9 cellular contexts compared by ENCODE assay signal in genomic region chr1:171794085-171794484, GRCh38. TPM values are rescaled to one million over a fixed set of nuclear protein-coding genes. Genes with fewer than 3 reads are reported as not detected.
DNase-seq lines count a peak whose midpoint lies in the region; ATAC-seq and TF ChIP-seq lines count a peak whose summit lies in the region.
"Had no signal": no experiment of that assay in that cellular context is flagged by ENCODE, and none has a peak within 500 bp of the region (broad histone marks: within the 10 kb centered on the region; RNA-seq: fewer than 3 reads in every experiment).

No MANE protein-coding gene starts in this region.

- DNase-seq in T-cell (peak in 3 of 34 experiments; percentile 10 to 13 (median 12)), astrocyte of the spinal cord (ENCODE audit: low read depth, low spot score) (peak; percentile 57), BE2C (no peak)
- peak; percentile 41 for DNase-seq in stimulated activated CD4-positive, alpha-beta T cell treated with anti-CD3 and anti-CD28 coated beads, Interleukin-4, amount 100 ng/mL, for 1 hour
- DNase-seq in effector memory CD4-positive, alpha-beta T cell: no peak
- DNase-seq: kidney had no signal

- H3K27me3 ChIP-seq in BE2C: no peaks in the 10 kb centered on the region
- no peaks in the 10 kb centered on the region for H3K27me3 ChIP-seq in effector memory CD4-positive, alpha-beta T cell (replicated peaks; ENCODE audit: control insufficient read depth, insufficient read depth, low read length, poor library complexity, severe bottlenecking)

- H3K27ac Mint-ChIP-seq in T-cell: peak overlapping the region; percentile 64 to 66

- H3K27me3 Mint-ChIP-seq in T-cell: no peaks in the 10 kb centered on the region

- in situ Hi-C loops in astrocyte of the spinal cord (cut with HindIII; ENCODE audit: low sequenced_read_pairs): no loop called here

- H3K9me3 ChIP-seq in BE2C: no peaks in the 10 kb centered on the region
- H3K9me3 ChIP-seq in effector memory CD4-positive, alpha-beta T cell (ENCODE audit: control insufficient read depth, low read length): no peaks in the 10 kb centered on the region

- peak; percentile 46 for ATAC-seq in GM21423 (IDR thresholded peaks at IDR 0.05; ENCODE audit: unreplicated experiment)
- ATAC-seq in T-cell (replicated peaks in 1 of 4): peak; percentile 77 to 100 (median 96)
- no peak for ATAC-seq in HG03108 (IDR thresholded peaks at IDR 0.05; ENCODE audit: unreplicated experiment)
- ATAC-seq in esophagus mucosa: no peak

- H3K27ac ChIP-seq in effector memory CD4-positive, alpha-beta T cell (ENCODE audit: insufficient read depth, low read length, poor library complexity, severe bottlenecking): no peak overlapping the region

- POLR2A ChIA-PET in T-cell (lab: Charles Lee): no interaction called here

- peaks cover 76% of the 10 kb centered on the region for H3K36me3 ChIP-seq in BE2C
- H3K36me3 ChIP-seq in effector memory CD4-positive, alpha-beta T cell (ENCODE audit: control insufficient read depth, insufficient read depth, low read length): peaks cover 76% of the 10 kb centered on the region

- H3K9me3 Mint-ChIP-seq in T-cell: no peaks in the 10 kb centered on the region

- H3K4me3 ChIP-seq in astrocyte of the spinal cord (ENCODE audit: low read depth, low read length) (no peak overlapping the region), BE2C (ENCODE audit: low read depth, low read length) (no peak overlapping the region)
- no peak overlapping the region for H3K4me3 ChIP-seq in effector memory CD4-positive, alpha-beta T cell (ENCODE audit: insufficient read depth, low read depth, low read length, poor library complexity, severe bottlenecking)

- H3K4me3 Mint-ChIP-seq in T-cell: no peak overlapping the region

- CTCF ChIA-PET in T-cell (lab: Charles Lee): no interaction called here

- H3K4me1 ChIP-seq in BE2C: peaks cover 3% of the 10 kb centered on the region
- no peaks in the 10 kb centered on the region for H3K4me1 ChIP-seq in effector memory CD4-positive, alpha-beta T cell (ENCODE audit: control insufficient read depth, insufficient read depth, low read length, poor library complexity, severe bottlenecking)

- TF ChIP-seq CTCF in astrocyte of the spinal cord (IDR thresholded peaks at IDR 0.05; ENCODE audit: low read depth, low read length): no peak
- no peak for TF ChIP-seq CTCF in BE2C (IDR thresholded peaks at IDR 0.05; ENCODE audit: low read depth, low read length)

- peaks cover 0 to 24% (median 12%) of the 10 kb centered on the region in 3 donors for H3K4me1 Mint-ChIP-seq in T-cell

- H3K36me3 Mint-ChIP-seq in T-cell: peaks cover 79% of the 10 kb centered on the region

RNA-seq across cellular contexts. Expression of gene METTL13, which starts 12.6 kb away (rescaled TPM):
- 10 to 100 TPM; 16.0 to 37.6 (median 35.2) TPM for total RNA-seq in T-cell
- 119 TPM for polyA plus RNA-seq in BE2C (2012; ENCODE audit: insufficient read depth, insufficient read length, low read depth)
- total RNA-seq in esophagus mucosa: 15.4 TPM

RNA-seq across cellular contexts. Expression of gene DNM3, which starts 47.2 kb away (rescaled TPM):
- total RNA-seq in T-cell (1 to 10 TPM; 2.0 to 2.8 (median 2.4) TPM), esophagus mucosa (1.6 TPM)
- 0.85 TPM for polyA plus RNA-seq in BE2C (2012; ENCODE audit: insufficient read depth, insufficient read length, low read depth)

RNA-seq across cellular contexts. Expression of gene VAMP4, which starts 52.2 kb away (rescaled TPM):
- 10 to 100 TPM; 17.8 to 39.9 (median 33.9) TPM for total RNA-seq in T-cell
- 12.8 TPM for polyA plus RNA-seq in BE2C (2012; ENCODE audit: insufficient read depth, insufficient read length, low read depth)
- total RNA-seq in esophagus mucosa: 8.6 TPM

Comparison
In these comparisons a context has a peak if more than half of its experiments do, and no peak if none do; other contexts are left out.
1. ATAC-seq: peak in GM21423 (single experiment) and T-cell (4 of 4); none in HG03108 (single experiment) and esophagus mucosa (single experiment).
2. DNase-seq: peak in astrocyte of the spinal cord (single experiment) and stimulated activated CD4-positive, alpha-beta T cell treated with anti-CD3 and anti-CD28 coated beads, Interleukin-4, amount 100 ng/mL, for 1 hour (single experiment); none in BE2C (single experiment) and effector memory CD4-positive, alpha-beta T cell (0 of 3).